Comparison of ENCODE assay signal across 24 cellular contexts in the genomic region with DNA sequence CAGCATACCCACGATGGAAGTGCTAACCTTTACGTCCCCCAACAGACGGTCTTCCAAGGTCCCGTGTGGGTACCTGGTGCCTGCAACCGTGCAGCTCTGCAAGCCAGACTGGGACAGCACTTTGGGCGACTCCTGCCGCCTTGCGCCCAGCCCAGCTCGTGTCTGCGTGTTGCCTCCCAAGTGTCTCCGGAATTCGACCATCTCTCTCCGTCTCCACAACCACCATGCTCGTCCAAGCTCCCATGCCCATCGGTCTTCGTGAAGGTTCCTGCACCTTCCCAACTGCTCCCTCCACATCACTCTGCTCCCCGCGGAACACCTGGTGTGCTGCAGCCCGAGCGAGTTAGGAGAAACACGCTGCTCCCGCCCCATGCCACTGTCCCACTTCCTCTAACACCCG.
"Had no signal": no experiment of that assay in that cellular context is flagged by ENCODE, and none has a peak within 500 bp of the region (broad histone marks: within the 10 kb centered on the region; RNA-seq: fewer than 3 reads in every experiment).

No MANE protein-coding gene starts in this region.

- H2AFZ ChIP-seq: hepatocyte, parathyroid adenoma had no signal

- H3K27ac Mint-ChIP-seq: nephron; stimulated activated effector memory CD8-positive, alpha-beta T cell treated with anti-CD3 and anti-CD28 coated beads, Interleukin-12 subunit alpha, Interleukin-12 subunit beta, amount 100 ng/mL, for 72 hours; type B pancreatic cell had no signal

- H3K27ac ChIP-seq: breast epithelium, dorsolateral prefrontal cortex, epithelial cell of prostate, gastrocnemius medialis, heart left ventricle, hepatocyte, left ventricle myocardium inferior, lower lobe of right lung, parathyroid adenoma, psoas muscle, stomach, tibial artery had no signal

- H3K4me1 ChIP-seq: breast epithelium, gastrocnemius medialis, left ventricle myocardium inferior, lower lobe of right lung, parathyroid adenoma, psoas muscle, stomach, tibial artery had no signal

- H3K79me2 ChIP-seq: hepatocyte, parathyroid adenoma had no signal

- H3K4me2 ChIP-seq: hepatocyte had no signal

- H3K4me3 ChIP-seq: breast epithelium, dorsolateral prefrontal cortex, gastrocnemius medialis, heart left ventricle, hepatocyte, left ventricle myocardium inferior, lower lobe of right lung, psoas muscle, stomach, tibial artery had no signal

- H3K4me3 Mint-ChIP-seq: nephron; stimulated activated effector memory CD8-positive, alpha-beta T cell treated with anti-CD3 and anti-CD28 coated beads, Interleukin-12 subunit alpha, Interleukin-12 subunit beta, amount 100 ng/mL, for 72 hours; type B pancreatic cell had no signal

- H3K4me1 Mint-ChIP-seq: nephron; stimulated activated effector memory CD8-positive, alpha-beta T cell treated with anti-CD3 and anti-CD28 coated beads, Interleukin-12 subunit alpha, Interleukin-12 subunit beta, amount 100 ng/mL, for 72 hours had no signal

- H3K9me3 ChIP-seq: breast epithelium, gastrocnemius medialis, heart left ventricle, left ventricle myocardium inferior, lower lobe of right lung, psoas muscle, stomach, tibial artery had no signal

- DNase-seq: effector CD4-positive, alpha-beta T cell; foreskin fibroblast; gastrocnemius medialis; heart left ventricle; left colon; left ventricle myocardium inferior; lower lobe of right lung; psoas muscle; small intestine; stimulated activated CD4-positive, alpha-beta T cell treated with anti-CD3 and anti-CD28 coated beads, Interleukin-12 subunit alpha, Interleukin-12 subunit beta, amount 100 ng/mL, for 4 hours; stimulated activated CD4-positive, alpha-beta T cell treated with anti-CD3 and anti-CD28 coated beads, Interleukin-1b, Interleukin-23, amount 100 ng/mL, for 48 hours; stimulated activated CD4-positive, alpha-beta T cell treated with anti-CD3 and anti-CD28 coated beads, Interleukin-4, amount 100 ng/mL, for 24 hours; stimulated activated naive CD4-positive, alpha-beta T cell treated with Interleukin-2 at 50 U/mL for 16 hours; stomach; tibial artery had no signal

- H3K36me3 Mint-ChIP-seq: stimulated activated effector memory CD8-positive, alpha-beta T cell treated with anti-CD3 and anti-CD28 coated beads, Interleukin-12 subunit alpha, Interleukin-12 subunit beta, amount 100 ng/mL, for 72 hours; type B pancreatic cell had no signal

- H3K9me3 Mint-ChIP-seq: nephron; stimulated activated effector memory CD8-positive, alpha-beta T cell treated with anti-CD3 and anti-CD28 coated beads, Interleukin-12 subunit alpha, Interleukin-12 subunit beta, amount 100 ng/mL, for 72 hours; type B pancreatic cell had no signal

- H3K36me3 ChIP-seq: breast epithelium, gastrocnemius medialis, heart left ventricle, left ventricle myocardium inferior, lower lobe of right lung, stomach, tibial artery had no signal

- H3K27me3 Mint-ChIP-seq: type B pancreatic cell had no signal

- ATAC-seq: esophagus mucosa, gastrocnemius medialis, left colon, lower lobe of right lung, psoas muscle had no signal

- H3K9ac ChIP-seq: parathyroid adenoma had no signal

- H3K27me3 ChIP-seq: breast epithelium, heart left ventricle, hepatocyte had no signal
